Comparison of ENCODE assay signal across 8 cellular contexts in the genomic region with DNA sequence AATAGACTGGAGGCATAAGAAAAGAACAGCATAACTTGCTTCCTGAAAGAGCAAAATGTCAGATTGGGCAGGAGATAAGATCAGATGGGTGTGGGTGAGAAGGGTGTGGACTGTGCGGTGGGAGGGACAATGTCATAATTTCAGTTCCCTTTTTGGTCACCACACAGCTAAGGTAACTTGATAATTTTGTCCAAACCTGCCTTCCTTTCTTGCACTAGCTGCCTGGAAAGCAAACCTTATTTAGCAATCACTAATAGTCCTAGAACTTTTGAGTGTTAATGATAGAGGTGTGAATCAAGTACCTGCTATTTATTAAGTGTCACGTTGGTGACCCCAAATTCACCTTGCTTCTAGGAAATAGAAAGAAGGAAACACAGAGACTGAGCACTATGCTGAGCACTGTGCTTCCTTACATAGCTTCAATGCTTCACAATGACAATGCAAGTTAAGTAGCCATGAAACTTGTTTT.
DNase-seq lines count a peak whose midpoint lies in the region; ATAC-seq and TF ChIP-seq lines count a peak whose summit lies in the region.

No MANE protein-coding gene starts in this region.

- CTCF ChIA-PET in CD4-positive, alpha-beta T cell (lab: Charles Lee), result interaction anchor here (1.0 kb wide), 1 partner anchor 17 kb away, joined by 3 read pairs; no protein-coding TSS in a partner anchor
- CTCF ChIA-PET in SK-N-SH (lab: Yijun Ruan, JAX), result no interaction called here

- intact Hi-C loops in CD4-positive, alpha-beta T cell (cut with DNase I, micrococcal nuclease), result no loop called here

- peak overlapping the region; percentile 75 for H3K27ac Mint-ChIP-seq in CD4-positive, alpha-beta T cell

- no peaks in the 10 kb centered on the region for H3K36me3 ChIP-seq in SK-N-SH (replicated peaks in 1 of 2; ENCODE audit: control insufficient read depth in 1 of 2, insufficient read depth in 2 of 2, low read length in 1 of 2)

- no peak overlapping the region for H3K4me2 ChIP-seq in SK-N-SH

- POLR2A ChIA-PET in CD4-positive, alpha-beta T cell (lab: Charles Lee), result interaction anchor here (1.0 to 1.7 kb wide), 4 partner anchors 9 to 72 kb away, joined by 3 to 9 read pairs (median 6); partner anchors contain the start of gene SP4
- POLR2A ChIA-PET in SK-N-SH (lab: Yijun Ruan, JAX), result no interaction called here

- no peak for TF ChIP-seq CTCF in CD4-positive, alpha-beta T cell (IDR thresholded peaks at IDR 0.05)
- TF ChIP-seq CTCF in SK-N-SH (IDR thresholded peaks at IDR 0.05), result no peak

- H3K9me2 ChIP-seq in SK-N-SH, result no peaks in the 10 kb centered on the region

- peaks cover 76% of the 10 kb centered on the region for H3K4me1 Mint-ChIP-seq in CD4-positive, alpha-beta T cell (ENCODE audit: low read depth)

- 14% methylated on average over 2 of the region's 2 CpGs for WGBS in SK-N-SH (ENCODE audit: low lambda C conversion rate)

- no peak overlapping the region for H2AFZ ChIP-seq in SK-N-SH (ENCODE audit: low read depth)

- no peaks in the 10 kb centered on the region for H3K27me3 ChIP-seq in CD4-positive, alpha-beta T cell (ENCODE audit: control insufficient read depth, insufficient read depth, low read length)
- peaks cover 4% of the 10 kb centered on the region; the same call in 1 of the 2 replicates for H3K27me3 ChIP-seq in SK-N-SH (ENCODE audit: insufficient read depth)

- no peak overlapping the region for H3K27ac ChIP-seq in CD4-positive, alpha-beta T cell (ENCODE audit: low read depth, low read length)
- no peak overlapping the region for H3K27ac ChIP-seq in SK-N-SH (ENCODE audit: low read depth in 2 of 2, low read length in 1 of 2)

- no peaks in the 10 kb centered on the region for H3K9me3 Mint-ChIP-seq in CD4-positive, alpha-beta T cell

- ATAC-seq in CD4-positive, alpha-beta T cell (ENCODE audit: poor library complexity), result peak; percentile 79
- ATAC-seq in GM19463 (IDR thresholded peaks at IDR 0.05; ENCODE audit: unreplicated experiment) (peak; percentile 75), HG03520 (IDR thresholded peaks at IDR 0.05; ENCODE audit: unreplicated experiment) (peak; percentile 81)

- no peak overlapping the region for H3K4me3 ChIP-seq in SK-N-SH (ENCODE audit: low read depth in 2 of 2, low read length in 1 of 2)

- TF ChIP-seq EP300 in SK-N-SH (IDR thresholded peaks at IDR 0.05; ENCODE audit: borderline replicate concordance in 1 of 2, low read depth in 1 of 2, low read length in 1 of 2), result no peak

- no peak for TF ChIP-seq RAD21 in SK-N-SH (IDR thresholded peaks at IDR 0.05; ENCODE audit: low read length)

- DNase-seq in CD4-positive, alpha-beta T cell, result peak in 3 of 10 experiments; percentile 6 to 24 (median 8)
- DNase-seq in activated CD8-positive, alpha-beta memory T cell treated with anti-CD3 and anti-CD28 coated beads, Interleukin-2, amount 50 U/mL, for 4 hours, result peak; percentile 27
- peak in 2 of 3 experiments; percentile 12 to 34 for DNase-seq in stimulated activated CD4-positive, alpha-beta T cell treated with anti-CD3 and anti-CD28 coated beads, TNF-alpha, amount 100 ng/mL, for 4 hours (ENCODE audit: low read depth in 3 of 3)
- DNase-seq in SK-N-SH, result no peak
- DNase-seq in NCI-H2081 (lab: John Stamatoyannopoulos, UW), result no peak
- no peak for DNase-seq in DMS 273 treated with DMSO at 0.1 percent for 48 hours (lab: John Stamatoyannopoulos, UW)

- H3K4me3 Mint-ChIP-seq in CD4-positive, alpha-beta T cell, result peak overlapping the region; percentile 22

- no peaks in the 10 kb centered on the region for H3K27me3 Mint-ChIP-seq in CD4-positive, alpha-beta T cell

- no peaks in the 10 kb centered on the region for H4K20me1 ChIP-seq in SK-N-SH (ENCODE audit: insufficient read depth)

- no peaks in the 10 kb centered on the region for H3K79me2 ChIP-seq in SK-N-SH (ENCODE audit: insufficient read depth)

- H3K9ac ChIP-seq in SK-N-SH, result no peak overlapping the region

- no peaks in the 10 kb centered on the region for H3K36me3 Mint-ChIP-seq in CD4-positive, alpha-beta T cell (ENCODE audit: low read depth)

- no peaks in the 10 kb centered on the region for H3K9me3 ChIP-seq in CD4-positive, alpha-beta T cell (ENCODE audit: control insufficient read depth, low read length)
- H3K9me3 ChIP-seq in SK-N-SH, result no peaks in the 10 kb centered on the region

- H3F3A ChIP-seq in SK-N-SH (replicated peaks; ENCODE audit: insufficient read depth), result no peaks in the 10 kb centered on the region

- no peaks in the 10 kb centered on the region for H3K4me1 ChIP-seq in SK-N-SH (ENCODE audit: control insufficient read depth in 1 of 2, insufficient read depth in 2 of 2, low read depth in 1 of 2, low read length in 1 of 2)

TF ChIP-seq in SK-N-SH, 30 proteins besides CTCF, POLR2A, EP300 and RAD21:
- no peak for TF ChIP-seq MAX (IDR thresholded peaks at IDR 0.05; ENCODE audit: low read depth)
- TF ChIP-seq, protein P1, sequence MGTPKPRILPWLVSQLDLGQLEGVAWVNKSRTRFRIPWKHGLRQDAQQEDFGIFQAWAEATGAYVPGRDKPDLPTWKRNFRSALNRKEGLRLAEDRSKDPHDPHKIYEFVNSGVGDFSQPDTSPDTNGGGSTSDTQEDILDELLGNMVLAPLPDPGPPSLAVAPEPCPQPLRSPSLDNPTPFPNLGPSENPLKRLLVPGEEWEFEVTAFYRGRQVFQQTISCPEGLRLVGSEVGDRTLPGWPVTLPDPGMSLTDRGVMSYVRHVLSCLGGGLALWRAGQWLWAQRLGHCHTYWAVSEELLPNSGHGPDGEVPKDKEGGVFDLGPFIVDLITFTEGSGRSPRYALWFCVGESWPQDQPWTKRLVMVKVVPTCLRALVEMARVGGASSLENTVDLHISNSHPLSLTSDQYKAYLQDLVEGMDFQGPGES (IDR thresholded peaks at IDR 0.05; ENCODE audit: low read depth, low read length), result no peak

Comparison
In these comparisons a context has a peak if more than half of its experiments do, and no peak if none do; other contexts are left out.
1. DNase-seq: peak in activated CD8-positive, alpha-beta memory T cell treated with anti-CD3 and anti-CD28 coated beads, Interleukin-2, amount 50 U/mL, for 4 hours (single experiment) and stimulated activated CD4-positive, alpha-beta T cell treated with anti-CD3 and anti-CD28 coated beads, TNF-alpha, amount 100 ng/mL, for 4 hours (2 of 3); none in SK-N-SH (single experiment), NCI-H2081 (0 of 2) and DMS 273 treated with DMSO at 0.1 percent for 48 hours (single experiment).
2. Peak in every context shown above with its lines, with median percentiles within 50 percentile points of each other: ATAC-seq.